9 cellular contexts compared by ENCODE assay signal in genomic region chr12:98373982-98374381, GRCh38.
A peak's percentile ranks its signal among the peaks of the same experiment; 100 is the strongest.
DNase-seq lines count a peak whose midpoint lies in the region; ATAC-seq and TF ChIP-seq lines count a peak whose summit lies in the region.
"Had no signal": no experiment of that assay in that cellular context is flagged by ENCODE, and none has a peak within 500 bp of the region (broad histone marks: within the 10 kb centered on the region; RNA-seq: fewer than 3 reads in every experiment).

No MANE protein-coding gene starts in this region.

- TF ChIP-seq EP300 in ovary (IDR thresholded peaks at IDR 0.05), result no peak

- WGBS in ovary, 3 donors, result 71 to 75% (median 74%) methylated on average over 1 of the region's 1 CpG

- peak; percentile 13 for DNase-seq in ELR (ENCODE audit: low read depth)
- peak; percentile 10 for DNase-seq in HT1080 (ENCODE audit: low read depth)
- no peak for DNase-seq in kidney epithelial cell (ENCODE audit: low read depth)
- DNase-seq in ovary, result no peak
- DNase-seq in AG08396 (ENCODE audit: low spot score), result no peak
- DNase-seq: psoas muscle had no signal

- TF ChIP-seq CTCF in kidney epithelial cell (IDR thresholded peaks at IDR 0.05; ENCODE audit: insufficient read depth, low read length, poor library complexity, severe bottlenecking) (peak; percentile 28), ovary (IDR thresholded peaks at IDR 0.05) (no peak)

- H3K4me3 ChIP-seq in kidney epithelial cell (ENCODE audit: low read depth, low read length) (no peak overlapping the region), ovary (no peak overlapping the region)
- H3K4me3 ChIP-seq: psoas muscle had no signal

- no peak overlapping the region for H3K27ac ChIP-seq in ovary
- H3K27ac ChIP-seq: psoas muscle had no signal

- H3K9me3 ChIP-seq in ovary, result no peaks in the 10 kb centered on the region
- H3K9me3 ChIP-seq: psoas muscle had no signal

- H3K4me1 ChIP-seq in ovary (ENCODE audit: insufficient read depth), result peaks cover 2% of the 10 kb centered on the region
- H3K4me1 ChIP-seq: psoas muscle had no signal

- ATAC-seq in SK-N-SH treated with all-trans-retinoic acid at 6 μM for 48 hours (peak; percentile 81), GM21381 (IDR thresholded peaks at IDR 0.05; ENCODE audit: unreplicated experiment) (no peak), GM18867 (IDR thresholded peaks at IDR 0.05; ENCODE audit: unreplicated experiment) (no peak)
- ATAC-seq: psoas muscle had no signal

- H3K36me3 ChIP-seq in kidney epithelial cell (ENCODE audit: control insufficient read depth, insufficient read depth, low read length), result no peaks in the 10 kb centered on the region
- H3K36me3 ChIP-seq in ovary, result no peaks in the 10 kb centered on the region

- TF ChIP-seq POLR2A in ovary (IDR thresholded peaks at IDR 0.05), result no peak

- H3K27me3 ChIP-seq in kidney epithelial cell (ENCODE audit: control insufficient read depth, insufficient read depth, low read length) (peaks cover 2% of the 10 kb centered on the region), ovary (no peaks in the 10 kb centered on the region)

- intact Hi-C loops in ovary (cut with DNase I), result no loop called here

TF ChIP-seq in SK-N-SH treated with all-trans-retinoic acid at 6 μM for 48 hours, 23 proteins besides CTCF, POLR2A, EP300 and RAD21:
- TF ChIP-seq TCF4 (CRISPR knock-in tag; IDR thresholded peaks at IDR 0.05; ENCODE audit: borderline replicate concordance) (0 out of 2 replicates have a peak, but pooled peaks have one; percentile 26), ARNTL (CRISPR knock-in tag; IDR thresholded peaks at IDR 0.05; ENCODE audit: borderline replicate concordance, low read depth) (no peak)
TF ChIP-seq in SK-N-SH treated with all-trans-retinoic acid at 6 μM for 48 hours: peak in this region for 1.

Comparison
In these comparisons a context has a peak if more than half of its experiments do, and no peak if none do; other contexts are left out.
1. DNase-seq: peak in ELR (single experiment) and HT1080 (single experiment); none in kidney epithelial cell (single experiment), ovary (0 of 5) and AG08396 (single experiment).